In the genomic region with DNA sequence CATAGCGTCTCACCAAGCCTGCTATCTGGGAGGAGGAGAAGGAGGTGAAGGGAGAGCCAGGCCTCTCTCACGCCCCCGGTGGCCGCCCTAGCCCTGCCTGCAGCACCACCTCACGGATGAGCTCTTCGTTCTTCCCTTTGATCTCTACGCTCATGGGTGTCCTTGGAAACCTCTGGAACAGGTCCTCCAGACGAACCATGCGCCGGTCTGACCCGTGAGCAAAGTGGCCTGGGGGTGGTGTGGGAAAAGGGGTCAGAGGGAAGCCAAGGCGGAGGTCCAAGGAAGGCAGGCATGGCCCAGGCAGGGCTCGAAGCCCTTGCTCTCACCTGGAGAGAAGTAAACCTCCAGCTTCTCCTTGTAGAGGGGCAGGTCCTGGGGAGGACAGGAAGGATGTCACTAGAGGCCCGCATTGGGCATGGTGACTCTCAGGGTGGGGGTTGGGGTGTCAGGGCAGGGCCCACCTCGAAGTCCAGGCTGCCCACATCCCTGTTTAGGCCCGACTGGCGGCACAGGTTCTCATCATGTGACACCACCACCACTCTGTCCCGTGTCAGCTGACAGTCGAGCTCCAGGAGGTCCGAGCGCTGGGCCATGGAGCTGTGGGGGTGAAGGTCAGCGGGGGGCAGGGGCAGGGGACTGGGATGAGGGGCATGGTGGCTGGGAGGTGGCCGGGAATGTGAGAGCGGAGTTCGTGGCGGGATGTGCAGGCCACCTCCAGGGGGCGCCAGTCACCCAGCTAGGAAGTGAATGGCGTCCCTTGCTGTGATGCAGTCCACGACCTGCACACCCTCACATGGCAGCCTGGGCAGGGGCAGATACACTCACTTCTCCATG, we compare ENCODE assay signal across 1 cellular context.
TF ChIP-seq lines count a peak whose summit lies in the region.

No MANE protein-coding gene starts in this region.

TF ChIP-seq in K562, 482 proteins besides CTCF, POLR2A, EP300 and RAD21:
- TF ChIP-seq HLTF (IDR thresholded peaks at IDR 0.05), result peak; percentile 97
- TF ChIP-seq RBFOX2 (IDR thresholded peaks at IDR 0.05; ENCODE audit: low read depth, low read length), result peak; percentile 10; the same call in 1 of the 2 replicates
- TF ChIP-seq ZBTB26 (CRISPR knock-in tag; IDR thresholded peaks at IDR 0.05), result no peak
- TF ChIP-seq ARID1B (IDR thresholded peaks at IDR 0.05), result no peak
- TF ChIP-seq MYC (IDR thresholded peaks at IDR 0.05; ENCODE audit: low read depth, low read length), result peak; percentile 40; the same call in 1 of the 2 replicates
- TF ChIP-seq MYC (CRISPR knock-in tag; IDR thresholded peaks at IDR 0.05; ENCODE audit: borderline replicate concordance, low read depth), result no peak
- TF ChIP-seq PHF21A (IDR thresholded peaks at IDR 0.05; ENCODE audit: borderline replicate concordance, low read depth), result no peak
- TF ChIP-seq RCOR1 (IDR thresholded peaks at IDR 0.05; ENCODE audit: borderline replicate concordance in 1 of 2, low read depth in 2 of 2, low read length in 2 of 2), result peak in 1 of 2 experiments; percentile 63; a peak in 1 of 4 replicates
- peak; percentile 47; the same call in 1 of the 2 replicates for TF ChIP-seq CREM (IDR thresholded peaks at IDR 0.05; ENCODE audit: low read depth)
- TF ChIP-seq E4F1 (CRISPR knock-in tag; IDR thresholded peaks at IDR 0.05; ENCODE audit: borderline replicate concordance), result no peak
- peak; percentile 21; the same call in 1 of the 2 replicates for TF ChIP-seq LEF1 (IDR thresholded peaks at IDR 0.05)
- TF ChIP-seq STAG1 (CRISPR knock-in tag; IDR thresholded peaks at IDR 0.05; ENCODE audit: borderline replicate concordance), result peak; percentile 58; the same call in 1 of the 2 replicates
- 0 out of 2 replicates have a peak, but pooled peaks have one; percentile 32 for TF ChIP-seq GABPB1 (CRISPR knock-in tag; IDR thresholded peaks at IDR 0.05)
- TF ChIP-seq PCBP1 (IDR thresholded peaks at IDR 0.05; ENCODE audit: low read depth, low read length, poor library complexity, severe bottlenecking), result peak; percentile 81
- TF ChIP-seq TFE3 (CRISPR knock-in tag; IDR thresholded peaks at IDR 0.05), result peak; percentile 16; the same call in 1 of the 2 replicates
- TF ChIP-seq ZNF830 (CRISPR knock-in tag; IDR thresholded peaks at IDR 0.05), result no peak
- no peak for TF ChIP-seq RBM17 (IDR thresholded peaks at IDR 0.05; ENCODE audit: borderline replicate concordance, low read depth, low read length)
- TF ChIP-seq BHLHE40 (IDR thresholded peaks at IDR 0.05; ENCODE audit: low read length), result no peak
- TF ChIP-seq, protein P1, sequence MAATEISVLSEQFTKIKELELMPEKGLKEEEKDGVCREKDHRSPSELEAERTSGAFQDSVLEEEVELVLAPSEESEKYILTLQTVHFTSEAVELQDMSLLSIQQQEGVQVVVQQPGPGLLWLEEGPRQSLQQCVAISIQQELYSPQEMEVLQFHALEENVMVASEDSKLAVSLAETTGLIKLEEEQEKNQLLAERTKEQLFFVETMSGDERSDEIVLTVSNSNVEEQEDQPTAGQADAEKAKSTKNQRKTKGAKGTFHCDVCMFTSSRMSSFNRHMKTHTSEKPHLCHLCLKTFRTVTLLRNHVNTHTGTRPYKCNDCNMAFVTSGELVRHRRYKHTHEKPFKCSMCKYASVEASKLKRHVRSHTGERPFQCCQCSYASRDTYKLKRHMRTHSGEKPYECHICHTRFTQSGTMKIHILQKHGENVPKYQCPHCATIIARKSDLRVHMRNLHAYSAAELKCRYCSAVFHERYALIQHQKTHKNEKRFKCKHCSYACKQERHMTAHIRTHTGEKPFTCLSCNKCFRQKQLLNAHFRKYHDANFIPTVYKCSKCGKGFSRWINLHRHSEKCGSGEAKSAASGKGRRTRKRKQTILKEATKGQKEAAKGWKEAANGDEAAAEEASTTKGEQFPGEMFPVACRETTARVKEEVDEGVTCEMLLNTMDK (IDR thresholded peaks at IDR 0.05; ENCODE audit: borderline replicate concordance, insufficient read depth, low read depth, low read length, poor library complexity, severe bottlenecking), result peak; percentile 42
- TF ChIP-seq, protein P2, sequence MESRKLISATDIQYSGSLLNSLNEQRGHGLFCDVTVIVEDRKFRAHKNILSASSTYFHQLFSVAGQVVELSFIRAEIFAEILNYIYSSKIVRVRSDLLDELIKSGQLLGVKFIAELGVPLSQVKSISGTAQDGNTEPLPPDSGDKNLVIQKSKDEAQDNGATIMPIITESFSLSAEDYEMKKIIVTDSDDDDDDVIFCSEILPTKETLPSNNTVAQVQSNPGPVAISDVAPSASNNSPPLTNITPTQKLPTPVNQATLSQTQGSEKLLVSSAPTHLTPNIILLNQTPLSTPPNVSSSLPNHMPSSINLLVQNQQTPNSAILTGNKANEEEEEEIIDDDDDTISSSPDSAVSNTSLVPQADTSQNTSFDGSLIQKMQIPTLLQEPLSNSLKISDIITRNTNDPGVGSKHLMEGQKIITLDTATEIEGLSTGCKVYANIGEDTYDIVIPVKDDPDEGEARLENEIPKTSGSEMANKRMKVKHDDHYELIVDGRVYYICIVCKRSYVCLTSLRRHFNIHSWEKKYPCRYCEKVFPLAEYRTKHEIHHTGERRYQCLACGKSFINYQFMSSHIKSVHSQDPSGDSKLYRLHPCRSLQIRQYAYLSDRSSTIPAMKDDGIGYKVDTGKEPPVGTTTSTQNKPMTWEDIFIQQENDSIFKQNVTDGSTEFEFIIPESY (CRISPR knock-in tag; IDR thresholded peaks at IDR 0.05), result peak; percentile 99
- TF ChIP-seq, protein P3, sequence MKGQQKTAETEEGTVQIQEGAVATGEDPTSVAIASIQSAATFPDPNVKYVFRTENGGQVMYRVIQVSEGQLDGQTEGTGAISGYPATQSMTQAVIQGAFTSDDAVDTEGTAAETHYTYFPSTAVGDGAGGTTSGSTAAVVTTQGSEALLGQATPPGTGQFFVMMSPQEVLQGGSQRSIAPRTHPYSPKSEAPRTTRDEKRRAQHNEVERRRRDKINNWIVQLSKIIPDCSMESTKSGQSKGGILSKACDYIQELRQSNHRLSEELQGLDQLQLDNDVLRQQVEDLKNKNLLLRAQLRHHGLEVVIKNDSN (CRISPR knock-in tag; IDR thresholded peaks at IDR 0.05), result peak; percentile 61
- TF ChIP-seq TEAD1 (CRISPR knock-in tag; IDR thresholded peaks at IDR 0.05), result peak in 1 of 2 experiments; percentile 62; a peak in 1 of 4 replicates
- TF ChIP-seq SMC3 (conservative IDR thresholded peaks at IDR 0.05; ENCODE audit: insufficient read depth, low read depth, low read length), result peak; percentile 62; the same call in 1 of the 2 replicates
- TF ChIP-seq, protein P4, sequence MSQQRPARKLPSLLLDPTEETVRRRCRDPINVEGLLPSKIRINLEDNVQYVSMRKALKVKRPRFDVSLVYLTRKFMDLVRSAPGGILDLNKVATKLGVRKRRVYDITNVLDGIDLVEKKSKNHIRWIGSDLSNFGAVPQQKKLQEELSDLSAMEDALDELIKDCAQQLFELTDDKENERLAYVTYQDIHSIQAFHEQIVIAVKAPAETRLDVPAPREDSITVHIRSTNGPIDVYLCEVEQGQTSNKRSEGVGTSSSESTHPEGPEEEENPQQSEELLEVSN (IDR thresholded peaks at IDR 0.05; ENCODE audit: borderline replicate concordance in 1 of 2, extremely low read depth in 1 of 2, insufficient read depth in 1 of 2, insufficient read length in 1 of 2, low read depth in 1 of 2, low read length in 1 of 2, poor library complexity in 1 of 2, severe bottlenecking in 1 of 2), result peak in 1 of 2 experiments; percentile 14
- no peak for TF ChIP-seq ZFPM2 (CRISPR knock-in tag; IDR thresholded peaks at IDR 0.05)
- TF ChIP-seq FOXM1 (IDR thresholded peaks at IDR 0.05; ENCODE audit: low read depth), result no peak
- TF ChIP-seq FOXM1 (CRISPR knock-in tag; IDR thresholded peaks at IDR 0.05; ENCODE audit: low read depth), result 0 out of 2 replicates have a peak, but pooled peaks have one; percentile 74
- TF ChIP-seq POLR3G (IDR thresholded peaks at IDR 0.05; ENCODE audit: extremely low read depth, insufficient read length, insufficient replicate concordance), result no peak
- peak; percentile 35 to 87 (median 74) for TF ChIP-seq YY1 (IDR thresholded peaks at IDR 0.05; ENCODE audit: borderline replicate concordance in 1 of 3, control insufficient read depth in 1 of 3, extremely low read depth in 1 of 3, insufficient read depth in 3 of 3, insufficient read length in 1 of 3, insufficient replicate concordance in 2 of 3, low read depth in 1 of 3, low read length in 2 of 3)
- TF ChIP-seq ZC3H8 (IDR thresholded peaks at IDR 0.05), result no peak
- TF ChIP-seq, protein P5, sequence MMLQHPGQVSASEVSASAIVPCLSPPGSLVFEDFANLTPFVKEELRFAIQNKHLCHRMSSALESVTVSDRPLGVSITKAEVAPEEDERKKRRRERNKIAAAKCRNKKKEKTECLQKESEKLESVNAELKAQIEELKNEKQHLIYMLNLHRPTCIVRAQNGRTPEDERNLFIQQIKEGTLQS (IDR thresholded peaks at IDR 0.05), result 0 out of 2 replicates have a peak, but pooled peaks have one; percentile 24
- TF ChIP-seq, protein P5 (CRISPR knock-in tag; conservative IDR thresholded peaks at IDR 0.05), result no peak
- no peak for TF ChIP-seq ZNF764 (CRISPR knock-in tag; IDR thresholded peaks at IDR 0.05; ENCODE audit: low read depth)
- no peak for TF ChIP-seq ZNF133 (CRISPR knock-in tag; IDR thresholded peaks at IDR 0.05)
- 0 out of 2 replicates have a peak, but pooled peaks have one; percentile 45 for TF ChIP-seq BCOR (IDR thresholded peaks at IDR 0.05)
- peak; percentile 78 for TF ChIP-seq RB1 (IDR thresholded peaks at IDR 0.05; ENCODE audit: low read depth)
